Comparison of ENCODE assay signal across 10 cellular contexts in genomic region chr16:69886726-69887125, GRCh38.
"Had no signal": no experiment of that assay in that cellular context is flagged by ENCODE, and none has a peak within 500 bp of the region (broad histone marks: within the 10 kb centered on the region; RNA-seq: fewer than 3 reads in every experiment).

No MANE protein-coding gene starts in this region.

- DNase-seq: GM23248, H7, HFFc6, Kasumi-1, KG1 had no signal

- H3K4me3 Mint-ChIP-seq: HFFc6, IgD-negative memory B cell had no signal

- H3K36me3 ChIP-seq: HAP-1 had no signal

- FAIRE-seq: H1 had no signal

- H3K9ac ChIP-seq: GM23248 had no signal

- H2AFZ ChIP-seq: GM23248 had no signal

- H3K27me3 Mint-ChIP-seq: IgD-negative memory B cell had no signal

- ATAC-seq: HCT116 had no signal

- H3K27ac Mint-ChIP-seq: HFFc6, IgD-negative memory B cell had no signal

- H3K9me3 ChIP-seq: HAP-1 had no signal

- H3K27ac ChIP-seq: GM23248, HL-60 had no signal

- H3K9me3 Mint-ChIP-seq: HFFc6, IgD-negative memory B cell had no signal

- H3K4me3 ChIP-seq: GM23248, HAP-1 had no signal

- H3K4me1 ChIP-seq: HAP-1 had no signal
